12 cellular contexts compared by ENCODE assay signal in genomic region chr11:114181195-114181594, GRCh38.
DNase-seq lines count a peak whose midpoint lies in the region; TF ChIP-seq lines count a peak whose summit lies in the region.
"Had no signal": no experiment of that assay in that cellular context is flagged by ENCODE, and none has a peak within 500 bp of the region (broad histone marks: within the 10 kb centered on the region; RNA-seq: fewer than 3 reads in every experiment).

No MANE protein-coding gene starts in this region.

- H3K4me3 ChIP-seq in left ventricle myocardium inferior (peak overlapping the region; percentile 52), hepatocyte (no peak overlapping the region), sigmoid colon (peak overlapping the region in 1 of 4 donors; percentile 34), uterus (peak overlapping the region in 1 of 2 donors; percentile 47)
- H3K4me3 ChIP-seq: GM23248 had no signal

- H3K27me3 ChIP-seq in left ventricle myocardium inferior (ENCODE audit: low read depth) (no peaks in the 10 kb centered on the region), hepatocyte (no peaks in the 10 kb centered on the region), sigmoid colon (no peaks in the 10 kb centered on the region), uterus (no peaks in the 10 kb centered on the region)
- H3K27me3 ChIP-seq: pancreas had no signal

- H3K36me3 ChIP-seq in left ventricle myocardium inferior = peaks cover 1% of the 10 kb centered on the region
- no peaks in the 10 kb centered on the region for H3K36me3 ChIP-seq in hepatocyte (replicated peaks; ENCODE audit: insufficient read depth, low read depth)
- peaks cover 0 to 4% (median 0%) of the 10 kb centered on the region in 4 donors for H3K36me3 ChIP-seq in sigmoid colon
- H3K36me3 ChIP-seq in uterus = no peaks in the 10 kb centered on the region
- H3K36me3 ChIP-seq: pancreas had no signal

- no peak for TF ChIP-seq CTCF in left ventricle myocardium inferior (IDR thresholded peaks at IDR 0.05; ENCODE audit: borderline replicate concordance)
- TF ChIP-seq CTCF in hepatocyte (IDR thresholded peaks at IDR 0.05; ENCODE audit: poor library complexity) = no peak
- no peak for TF ChIP-seq CTCF in sigmoid colon (IDR thresholded peaks at IDR 0.05)
- TF ChIP-seq CTCF in uterus (IDR thresholded peaks at IDR 0.05) = no peak

- no peak for DNase-seq in left ventricle myocardium inferior
- no peak for DNase-seq in cardiac septum (ENCODE audit: low spot score)
- DNase-seq in hepatocyte (ENCODE audit: low spot score) = no peak
- DNase-seq in sigmoid colon = no peak
- DNase-seq in uterus = no peak
- no peak for DNase-seq in NCI-H2029 (lab: John Stamatoyannopoulos, UW)
- no peak for DNase-seq in DMS79 treated with DMSO at 0.1 percent for 48 hours (lab: John Stamatoyannopoulos, UW)
- DNase-seq in NK-92 treated with Interleukin-12 subunit alpha and Interleukin-12 subunit beta, amount 100 ng/mL, for 24 hours (lab: John Stamatoyannopoulos, UW) = no peak
- DNase-seq: activated CD4-positive, alpha-beta T cell treated with anti-CD3 and anti-CD28 coated beads for 48 hours; activated T-cell treated with anti-CD3 and anti-CD28 coated beads, Interleukin-2, amount 50 U/mL, for 48 hours had no signal

- WGBS in hepatocyte (ENCODE audit: low lambda C conversion rate, missing lambda C conversion rate) = 68% methylated on average over 3 of the region's 3 CpGs
- 91 to 96% methylated on average over 3 of the region's 3 CpGs for WGBS in sigmoid colon, 2 donors

- TF ChIP-seq POLR2A in sigmoid colon (IDR thresholded peaks at IDR 0.05) (no peak), uterus (IDR thresholded peaks at IDR 0.05) (no peak)

- peaks cover 96% of the 10 kb centered on the region for H3K4me1 ChIP-seq in left ventricle myocardium inferior
- peaks cover 45% of the 10 kb centered on the region for H3K4me1 ChIP-seq in hepatocyte (ENCODE audit: insufficient read depth)
- H3K4me1 ChIP-seq in sigmoid colon = peaks cover 0 to 93% (median 90%) of the 10 kb centered on the region in 4 donors
- H3K4me1 ChIP-seq in uterus = peaks cover 26 to 34% of the 10 kb centered on the region in 2 donors

- peaks cover 53% of the 10 kb centered on the region for H3K79me2 ChIP-seq in hepatocyte

- peak overlapping the region; percentile 100 for H3K27ac ChIP-seq in left ventricle myocardium inferior (replicated peaks)
- H3K27ac ChIP-seq in hepatocyte = peak overlapping the region; percentile 91
- peak overlapping the region; percentile 94 to 99 (median 97) for H3K27ac ChIP-seq in sigmoid colon
- H3K27ac ChIP-seq in uterus = peak overlapping the region; percentile 97 to 100
- H3K27ac ChIP-seq: GM23248 had no signal

- no peaks in the 10 kb centered on the region for H4K20me1 ChIP-seq in hepatocyte (ENCODE audit: insufficient read depth, poor library complexity, severe bottlenecking)

- no peak overlapping the region for H2AFZ ChIP-seq in hepatocyte
- H2AFZ ChIP-seq: GM23248 had no signal

- peak overlapping the region; percentile 62 for H3K4me2 ChIP-seq in hepatocyte

- intact Hi-C loops in left ventricle myocardium inferior (cut with micrococcal nuclease) (loop anchor here (10.0 kb wide), 1 partner anchor 126 kb away; the partner anchor contains the start of gene ZBTB16), cardiac septum (cut with DNase I) (loop anchor here (1.0 to 5.0 kb wide), 3 partner anchors 76 to 145 kb away; partner anchors contain the start of gene ZBTB16), sigmoid colon (cut with DNase I) (loop anchor here (5.0 kb wide), 1 partner anchor 76 kb away; no protein-coding TSS in a partner anchor), uterus (cut with DNase I; ENCODE audit: low total_unique reads) (no loop called here)

- no peaks in the 10 kb centered on the region for H3K9me2 ChIP-seq in hepatocyte (replicated peaks; ENCODE audit: insufficient read depth)

- TF ChIP-seq EP300 in sigmoid colon (IDR thresholded peaks at IDR 0.05) = no peak

- H3K9me3 ChIP-seq in left ventricle myocardium inferior (replicated peaks) (no peaks in the 10 kb centered on the region), hepatocyte (ENCODE audit: low read depth) (no peaks in the 10 kb centered on the region), sigmoid colon (no peaks in the 10 kb centered on the region), uterus (no peaks in the 10 kb centered on the region)
- H3K9me3 ChIP-seq: pancreas had no signal
